In the genomic region with DNA sequence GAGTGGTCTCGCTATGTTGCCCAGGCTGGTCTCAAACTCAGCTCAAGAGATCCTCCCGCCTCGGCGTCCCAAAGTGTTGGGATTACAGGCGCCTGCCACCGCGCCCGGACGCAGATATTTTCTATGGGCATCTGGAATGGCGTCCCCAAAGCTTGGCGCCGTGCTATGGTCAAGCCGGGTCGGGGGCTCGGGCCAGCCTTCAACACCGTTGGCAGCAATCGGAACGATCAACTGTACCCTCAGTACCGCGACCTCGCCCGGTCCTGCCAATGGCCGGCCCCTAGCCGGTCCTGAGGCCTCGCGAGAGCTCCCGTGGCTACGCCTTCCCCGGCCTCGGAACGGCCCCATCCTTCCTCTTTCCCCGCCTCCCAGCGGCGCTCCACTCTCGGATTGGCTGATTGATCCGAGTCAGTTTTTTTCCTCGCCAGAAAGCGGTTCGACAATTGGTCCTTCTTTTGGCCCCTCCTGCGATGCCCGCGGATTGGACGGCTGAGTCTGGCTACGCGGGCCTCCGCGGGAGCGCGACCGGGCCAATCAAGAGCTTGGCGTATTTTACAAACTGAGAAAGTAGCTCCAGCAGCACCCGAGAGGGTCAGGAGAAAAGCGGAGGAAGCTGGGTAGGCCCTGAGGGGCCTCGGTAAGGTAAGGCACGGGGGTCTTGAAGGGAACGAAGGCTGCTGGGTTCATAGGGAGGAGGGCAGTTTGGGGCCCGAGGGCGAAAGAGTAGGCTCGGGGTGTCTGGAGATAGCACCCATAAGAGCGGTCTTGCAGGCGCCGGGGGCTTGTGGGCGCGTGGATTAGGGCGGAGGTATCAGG, we compare ENCODE assay signal across 8 cellular contexts. TPM values are rescaled to one million over a fixed set of nuclear protein-coding genes. Genes with fewer than 3 reads are reported as not detected.
DNase-seq lines count a peak whose midpoint lies in the region; ATAC-seq and TF ChIP-seq lines count a peak whose summit lies in the region.

A gene with protein sequence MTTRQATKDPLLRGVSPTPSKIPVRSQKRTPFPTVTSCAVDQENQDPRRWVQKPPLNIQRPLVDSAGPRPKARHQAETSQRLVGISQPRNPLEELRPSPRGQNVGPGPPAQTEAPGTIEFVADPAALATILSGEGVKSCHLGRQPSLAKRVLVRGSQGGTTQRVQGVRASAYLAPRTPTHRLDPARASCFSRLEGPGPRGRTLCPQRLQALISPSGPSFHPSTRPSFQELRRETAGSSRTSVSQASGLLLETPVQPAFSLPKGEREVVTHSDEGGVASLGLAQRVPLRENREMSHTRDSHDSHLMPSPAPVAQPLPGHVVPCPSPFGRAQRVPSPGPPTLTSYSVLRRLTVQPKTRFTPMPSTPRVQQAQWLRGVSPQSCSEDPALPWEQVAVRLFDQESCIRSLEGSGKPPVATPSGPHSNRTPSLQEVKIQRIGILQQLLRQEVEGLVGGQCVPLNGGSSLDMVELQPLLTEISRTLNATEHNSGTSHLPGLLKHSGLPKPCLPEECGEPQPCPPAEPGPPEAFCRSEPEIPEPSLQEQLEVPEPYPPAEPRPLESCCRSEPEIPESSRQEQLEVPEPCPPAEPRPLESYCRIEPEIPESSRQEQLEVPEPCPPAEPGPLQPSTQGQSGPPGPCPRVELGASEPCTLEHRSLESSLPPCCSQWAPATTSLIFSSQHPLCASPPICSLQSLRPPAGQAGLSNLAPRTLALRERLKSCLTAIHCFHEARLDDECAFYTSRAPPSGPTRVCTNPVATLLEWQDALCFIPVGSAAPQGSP (plus strand): TSS at position 548 of the 816 bp plus-strand sequence. CDS start 354 bp downstream, outside the sequence.

- no peaks in the 10 kb centered on the region for H3K27me3 ChIP-seq in thyroid gland

- H3K27me3 Mint-ChIP-seq in osteocyte (ENCODE audit: unreplicated experiment) = no peaks in the 10 kb centered on the region

- peak within 1 kb of the TSS; percentile 96 for H3K27ac Mint-ChIP-seq in activated naive CD4-positive, alpha-beta T cell treated with anti-CD3 and anti-CD28 coated beads, Interleukin-2, amount 50 U/mL, for 72 hours
- H3K27ac Mint-ChIP-seq in osteocyte (ENCODE audit: unreplicated experiment) = peak within 1 kb of the TSS; percentile 89

- peaks cover 10 to 13% of the 10 kb centered on the region in 2 donors for H3K36me3 Mint-ChIP-seq in activated naive CD4-positive, alpha-beta T cell treated with anti-CD3 and anti-CD28 coated beads, Interleukin-2, amount 50 U/mL, for 72 hours
- no peaks in the 10 kb centered on the region for H3K36me3 Mint-ChIP-seq in osteocyte (ENCODE audit: unreplicated experiment)

- H3K4me3 Mint-ChIP-seq in osteocyte (ENCODE audit: unreplicated experiment) = peak within 1 kb of the TSS; percentile 99

- no peaks in the 10 kb centered on the region for H3K36me3 ChIP-seq in thyroid gland

- peak in 1 of 2 donors; percentile 75 for TF ChIP-seq POLR2A in thyroid gland (IDR thresholded peaks at IDR 0.05)

- H3K9me3 Mint-ChIP-seq in activated naive CD4-positive, alpha-beta T cell treated with anti-CD3 and anti-CD28 coated beads, Interleukin-2, amount 50 U/mL, for 72 hours = no peaks in the 10 kb centered on the region
- no peaks in the 10 kb centered on the region for H3K9me3 Mint-ChIP-seq in osteocyte (ENCODE audit: unreplicated experiment)

- H3K4me1 ChIP-seq in thyroid gland = peaks cover 0 to 10% of the 10 kb centered on the region in 2 donors

- DNase-seq in GM12864 (ENCODE audit: low read depth) = peak; percentile 95
- peak; percentile 94 for DNase-seq in NCI-H1105 treated with DMSO at 0.1 percent for 48 hours (lab: John Stamatoyannopoulos, UW)
- peak; percentile 89 for DNase-seq in SKM-1 treated with dmso at 0.1 percent for 144 hours (lab: John Stamatoyannopoulos, UW; ENCODE audit: unreplicated experiment)
- DNase-seq in activated naive CD4-positive, alpha-beta T cell treated with anti-CD3 and anti-CD28 coated beads, Interleukin-2, amount 50 U/mL, for 72 hours (ENCODE audit: low spot score in 2 of 2) = peak; percentile 96 to 99
- DNase-seq in head of caudate nucleus = peak; percentile 91 to 99 (median 98)
- peak; percentile 99 for DNase-seq in osteocyte (ENCODE audit: extremely low spot score, unreplicated experiment)
- peak; percentile 97 to 98 for DNase-seq in thyroid gland

- peak within 1 kb of the TSS in 2 of 3 donors; percentile 41 to 47 for H3K27ac ChIP-seq in thyroid gland

- TF ChIP-seq CTCF in GM12864 (IDR thresholded peaks at IDR 0.05; ENCODE audit: low read depth, low read length, missing control alignments) (no peak), osteocyte (IDR thresholded peaks at IDR 0.05) (no peak), thyroid gland (IDR thresholded peaks at IDR 0.05) (no peak)

- H3K4me3 ChIP-seq in GM12864 (ENCODE audit: low read depth, low read length) (peak within 1 kb of the TSS; percentile 92), thyroid gland (replicated peaks in 1 of 3) (peak within 1 kb of the TSS in 2 of 3 donors; percentile 55 to 69)

- ATAC-seq in HG02678 (IDR thresholded peaks at IDR 0.05; ENCODE audit: unreplicated experiment) = peak; percentile 98
- ATAC-seq in activated naive CD4-positive, alpha-beta T cell treated with anti-CD3 and anti-CD28 coated beads, Interleukin-2, amount 50 U/mL, for 72 hours = peak; percentile 91 to 97

- intact Hi-C loops in head of caudate nucleus (cut with DNase I) (no loop called here), thyroid gland (cut with DNase I) (no loop called here)

- peaks cover 19% of the 10 kb centered on the region for H3K4me1 Mint-ChIP-seq in osteocyte (ENCODE audit: unreplicated experiment)

- no peaks in the 10 kb centered on the region for H3K9me3 ChIP-seq in thyroid gland

- 1 to 2% methylated on average over 62 to 64 of the region's 65 CpGs for WGBS in thyroid gland, 2 donors

RNA-seq across cellular contexts. Expression of the gene that starts here (rescaled TPM):
- total RNA-seq in activated naive CD4-positive, alpha-beta T cell treated with anti-CD3 and anti-CD28 coated beads, Interleukin-2, amount 50 U/mL, for 72 hours = 100 to 1,000 TPM in 1 of 2 donors, 10 to 100 TPM in 1; 67.4 to 134 TPM
- total RNA-seq in osteocyte = 8.0 and 9.6 TPM in 2 replicates
- total RNA-seq in thyroid gland = 1 to 10 TPM in 1 of 4 donors, under 1 TPM in 2, not detected in 1; 0.56 to 2.6 (median 0.96) TPM

Comparison
In these comparisons a context has a peak if more than half of its experiments do, and no peak if none do; other contexts are left out.
1. Peak in every context shown above with its lines: DNase-seq, ATAC-seq, H3K4me3 ChIP-seq and H3K27ac ChIP-seq.